ENCODE assay signal across 18 cellular contexts in genomic region chr3:134911611-134912604, GRCh38.
DNase-seq lines count a peak whose midpoint lies in the region; ATAC-seq and TF ChIP-seq lines count a peak whose summit lies in the region.
"Had no signal": no experiment of that assay in that cellular context is flagged by ENCODE, and none has a peak within 500 bp of the region (broad histone marks: within the 10 kb centered on the region; RNA-seq: fewer than 3 reads in every experiment).

No MANE protein-coding gene starts in this region.

- in situ Hi-C loops in G401 (cut with HindIII; ENCODE audit: low sequenced_read_pairs): no loop called here
- in situ Hi-C loops in GM13976 (cut with MboI; ENCODE audit: low sequenced_read_pairs, unreplicated experiment): no loop called here

- no peak for ATAC-seq in HG03378 (IDR thresholded peaks at IDR 0.05; ENCODE audit: unreplicated experiment)

- TF ChIP-seq CTCF in GM13976 (IDR thresholded peaks at IDR 0.05; ENCODE audit: borderline replicate concordance, control extremely low read depth, extremely low read depth, insufficient read depth, missing control alignments): no peak

- DNase-seq in DMS 273 treated with DMSO at 0.1 percent for 48 hours (lab: John Stamatoyannopoulos, UW) (peak; percentile 25), G401 (ENCODE audit: low spot score) (peak; percentile 45), NCI-H69 (lab: John Stamatoyannopoulos, UW) (peak; percentile 61), posterior vena cava (ENCODE audit: low spot score) (peak; percentile 45), GM19238 (ENCODE audit: insufficient read length, low spot score) (no peak), GM13976 (ENCODE audit: low spot score) (no peak)
- DNase-seq: ACHN; BE2C; CD4-positive, alpha-beta memory T cell; EL; HCEC 1CT; NCI-H146; NCI-H82; Peyer's patch; Right ventricle myocardium superior; SK-N-SH; T-helper 1 cell had no signal

- intact Hi-C loops in posterior vena cava (cut with DNase I): no loop called here

Comparison
In these comparisons a context has a peak if more than half of its experiments do, and no peak if none do; other contexts are left out.
1. DNase-seq: peak in DMS 273 treated with DMSO at 0.1 percent for 48 hours (single experiment), G401 (single experiment), NCI-H69 (single experiment) and posterior vena cava (single experiment); none in GM19238 (single experiment) and GM13976 (single experiment).